In genomic region chr12:115964214-115964613, GRCh38 we compare ENCODE assay signal across 17 cellular contexts.
DNase-seq lines count a peak whose midpoint lies in the region; ATAC-seq, FAIRE-seq and TF ChIP-seq lines count a peak whose summit lies in the region.
"Had no signal": no experiment of that assay in that cellular context is flagged by ENCODE, and none has a peak within 500 bp of the region (broad histone marks: within the 10 kb centered on the region; RNA-seq: fewer than 3 reads in every experiment).

No MANE protein-coding gene starts in this region.

- intact Hi-C loops in activated CD4-positive, alpha-beta memory T cell treated with anti-CD3 and anti-CD28 coated beads for 36 hours (cut with micrococcal nuclease) = no loop called here
- intact Hi-C loops in K562 (cut with micrococcal nuclease) = no loop called here
- intact Hi-C loops in heart right ventricle (cut with DNase I) = no loop called here

- H3K4me3 Mint-ChIP-seq in activated CD8-positive, alpha-beta memory T cell treated with anti-CD3 and anti-CD28 coated beads, Interleukin-2, amount 10 ng/mL, durations not matched to agents 7 days and 5 days = no peak overlapping the region
- no peak overlapping the region for H3K4me3 Mint-ChIP-seq in activated CD4-positive, alpha-beta memory T cell treated with anti-CD3 and anti-CD28 coated beads for 36 hours

- H3K9me3 ChIP-seq in K562 (replicated peaks; ENCODE audit: control insufficient read depth, insufficient read depth, low read depth, low read length) (no peaks in the 10 kb centered on the region), heart right ventricle (no peaks in the 10 kb centered on the region)
- H3K9me3 ChIP-seq: Caco-2 had no signal

- no peak for FAIRE-seq in K562 (lab: Jason Lieb, UNC)
- FAIRE-seq: HepG2 had no signal

- H3K36me3 Mint-ChIP-seq in activated CD8-positive, alpha-beta memory T cell treated with anti-CD3 and anti-CD28 coated beads, Interleukin-2, amount 10 ng/mL, durations not matched to agents 7 days and 5 days = peaks cover 59% of the 10 kb centered on the region
- peaks cover 46% of the 10 kb centered on the region for H3K36me3 Mint-ChIP-seq in activated CD4-positive, alpha-beta memory T cell treated with anti-CD3 and anti-CD28 coated beads for 36 hours

- H2AFZ ChIP-seq in ACC112 (ENCODE audit: low read length, unreplicated experiment) = no peak overlapping the region
- no peak overlapping the region for H2AFZ ChIP-seq in K562 (ENCODE audit: low read depth, low read length)

- H3K36me3 ChIP-seq in ACC112 (ENCODE audit: insufficient read depth, low read length) (peaks cover 50% of the 10 kb centered on the region), K562 (ENCODE audit: control insufficient read depth, insufficient read depth, low read length) (peaks cover 83% of the 10 kb centered on the region), heart right ventricle (peaks cover 5 to 100% (median 68%) of the 10 kb centered on the region in 9 donors)

- no TSS peak for BruUV-seq in K562 (replicated peaks; lab: Mats Ljungman, UMichigan)

- peaks cover 73% of the 10 kb centered on the region for H3K4me1 Mint-ChIP-seq in activated CD8-positive, alpha-beta memory T cell treated with anti-CD3 and anti-CD28 coated beads, Interleukin-2, amount 10 ng/mL, durations not matched to agents 7 days and 5 days
- peaks cover 13% of the 10 kb centered on the region for H3K4me1 Mint-ChIP-seq in activated CD4-positive, alpha-beta memory T cell treated with anti-CD3 and anti-CD28 coated beads for 36 hours (ENCODE audit: low read depth)

- in situ Hi-C loops in K562 (cut with MboI) = loop anchor here (25.0 kb wide), 1 partner anchor 1173 kb away; no protein-coding TSS in a partner anchor

- H3K79me2 ChIP-seq in ACC112 (ENCODE audit: control insufficient read depth, insufficient read depth, low read length, unreplicated experiment) (no peaks in the 10 kb centered on the region), K562 (ENCODE audit: control insufficient read depth, insufficient read depth, low read length) (no peaks in the 10 kb centered on the region)

- TF ChIP-seq RAD21 in K562 (CRISPR knock-in tag; conservative IDR thresholded peaks at IDR 0.05 in 1 of 2, IDR thresholded peaks at IDR 0.05 in 1 of 2) = no peak

- H3K4me3 ChIP-seq in ACC112 (ENCODE audit: low read depth, low read length) (no peak overlapping the region), K562 (no peak overlapping the region), heart right ventricle (no peak overlapping the region)

- H3K27me3 Mint-ChIP-seq in activated CD8-positive, alpha-beta memory T cell treated with anti-CD3 and anti-CD28 coated beads, Interleukin-2, amount 10 ng/mL, durations not matched to agents 7 days and 5 days = no peaks in the 10 kb centered on the region
- no peaks in the 10 kb centered on the region for H3K27me3 Mint-ChIP-seq in activated CD4-positive, alpha-beta memory T cell treated with anti-CD3 and anti-CD28 coated beads for 36 hours

- POLR2A ChIA-PET in activated CD4-positive, alpha-beta memory T cell treated with anti-CD3 and anti-CD28 coated beads for 36 hours (lab: Charles Lee) = no interaction called here
- POLR2A ChIA-PET in K562 (lab: Yijun Ruan, JAX) = interaction anchor here (0.7 kb wide), 1 partner anchor 300 kb away, joined by 3 read pairs; no protein-coding TSS in a partner anchor

- no peaks in the 10 kb centered on the region for H3K9me3 Mint-ChIP-seq in activated CD8-positive, alpha-beta memory T cell treated with anti-CD3 and anti-CD28 coated beads, Interleukin-2, amount 10 ng/mL, durations not matched to agents 7 days and 5 days (ENCODE audit: low read depth)
- H3K9me3 Mint-ChIP-seq in activated CD4-positive, alpha-beta memory T cell treated with anti-CD3 and anti-CD28 coated beads for 36 hours = no peaks in the 10 kb centered on the region

- H3K4me2 ChIP-seq in K562 (ENCODE audit: insufficient read depth, low read length) = no peak overlapping the region
- H3K4me2 ChIP-seq: KMS-11 had no signal

- peak overlapping the region; percentile 76 for H3K27ac ChIP-seq in ACC112 (ENCODE audit: low read depth, low read length)
- H3K27ac ChIP-seq in K562 (ENCODE audit: extremely low read depth, low read depth, low read length) = no peak overlapping the region
- H3K27ac ChIP-seq in heart right ventricle = no peak overlapping the region
- H3K27ac ChIP-seq: KMS-11 had no signal

- H3K4me1 ChIP-seq in ACC112 (ENCODE audit: control insufficient read depth, insufficient read depth, low read length, unreplicated experiment) = peaks cover 26% of the 10 kb centered on the region
- H3K4me1 ChIP-seq in K562 (replicated peaks in 1 of 2; ENCODE audit: control insufficient read depth in 2 of 2, insufficient read depth in 2 of 2, low read length in 2 of 2) = no peaks in the 10 kb centered on the region
- H3K4me1 ChIP-seq in heart right ventricle = no peaks in the 10 kb centered on the region
- H3K4me1 ChIP-seq: Caco-2 had no signal

- TF ChIP-seq CTCF in K562 (IDR thresholded peaks at IDR 0.05 in 2 of 3, conservative IDR thresholded peaks at IDR 0.05 in 1 of 3; ENCODE audit: insufficient read depth in 2 of 3, low read depth in 1 of 3, low read length in 3 of 3) (no peak), heart right ventricle (IDR thresholded peaks at IDR 0.05) (no peak)

- no peak for DNase-seq in activated CD8-positive, alpha-beta memory T cell treated with anti-CD3 and anti-CD28 coated beads, Interleukin-2, amount 10 ng/mL, durations not matched to agents 7 days and 5 days
- no peak for DNase-seq in activated CD8-positive, alpha-beta memory T cell treated with anti-CD3 and anti-CD28 coated beads, Interleukin-2, amount 50 U/mL, for 4 hours
- no peak for DNase-seq in activated CD4-positive, alpha-beta memory T cell treated with anti-CD3 and anti-CD28 coated beads for 36 hours
- DNase-seq in K562 (ENCODE audit: extremely low read depth in 1 of 4, low spot score in 3 of 4) (no peak), NCI-H2081 treated with DMSO at 0.1 percent for 48 hours (lab: John Stamatoyannopoulos, UW) (no peak), heart right ventricle (no peak), pons (ENCODE audit: low spot score) (no peak)
- DNase-seq: ACHN, Caco-2, DMS153, NCI-H1048, NCI-H1436 treated with DMSO at 0.1 percent for 48 hours, NCI-H510A treated with DMSO at 0.1 percent for 48 hours had no signal

- H3K9ac ChIP-seq in K562 (ENCODE audit: insufficient read depth in 1 of 2, low read depth in 2 of 2, low read length in 2 of 2) = no peak overlapping the region
- H3K9ac ChIP-seq: KMS-11 had no signal

- CTCF ChIA-PET in activated CD8-positive, alpha-beta memory T cell treated with anti-CD3 and anti-CD28 coated beads, Interleukin-2, amount 10 ng/mL, durations not matched to agents 7 days and 5 days (lab: Charles Lee) = interaction anchor here (1.6 kb wide), 1 partner anchor 14 kb away, joined by 4 read pairs; no protein-coding TSS in a partner anchor
- CTCF ChIA-PET in activated CD4-positive, alpha-beta memory T cell treated with anti-CD3 and anti-CD28 coated beads for 36 hours (lab: Charles Lee) = no interaction called here
- CTCF ChIA-PET in K562 (lab: Yijun Ruan, JAX; ENCODE audit: low intra/inter-chr PET ratio) = no interaction called here

- TF ChIP-seq POLR2A in K562 (conservative IDR thresholded peaks at IDR 0.05) = no peak

- TF ChIP-seq EP300 in K562 (IDR thresholded peaks at IDR 0.05; ENCODE audit: low read length) = no peak

- H3K27me3 ChIP-seq in ACC112 (ENCODE audit: insufficient read depth, low read length) (no peaks in the 10 kb centered on the region), K562 (ENCODE audit: control insufficient read depth in 2 of 2, insufficient read depth in 2 of 2, low read length in 2 of 2) (no peaks in the 10 kb centered on the region), heart right ventricle (no peaks in the 10 kb centered on the region)

- H3K9me1 ChIP-seq in K562 (ENCODE audit: control insufficient read depth, insufficient read depth, low read length) = no peaks in the 10 kb centered on the region

- peak; percentile 4 for ATAC-seq in activated CD8-positive, alpha-beta memory T cell treated with anti-CD3 and anti-CD28 coated beads, Interleukin-2, amount 10 ng/mL, durations not matched to agents 7 days and 5 days
- ATAC-seq in K562 = no peak
- ATAC-seq in heart right ventricle = no peak
- ATAC-seq: HepG2, Panc1 had no signal

- H4K20me1 ChIP-seq in K562 (replicated peaks; ENCODE audit: control insufficient read depth, insufficient read depth, low read length) = no peaks in the 10 kb centered on the region

- H3K27ac Mint-ChIP-seq in activated CD8-positive, alpha-beta memory T cell treated with anti-CD3 and anti-CD28 coated beads, Interleukin-2, amount 10 ng/mL, durations not matched to agents 7 days and 5 days = peak overlapping the region; percentile 92
- H3K27ac Mint-ChIP-seq in activated CD4-positive, alpha-beta memory T cell treated with anti-CD3 and anti-CD28 coated beads for 36 hours = peak overlapping the region; percentile 67

TF ChIP-seq in K562, 482 proteins besides CTCF, POLR2A, EP300 and RAD21:
- TF ChIP-seq SNRNP70 (optimal IDR thresholded peaks at IDR 0.05; ENCODE audit: low read depth, low read length) (no peak), TFE3 (CRISPR knock-in tag; IDR thresholded peaks at IDR 0.05) (peak; percentile 52)
